Comparison of ENCODE assay signal across 11 cellular contexts in genomic region chr5:172832383-172833315, GRCh38. TPM values are rescaled to one million over a fixed set of nuclear protein-coding genes. Genes with fewer than 3 reads are reported as not detected.
A peak's percentile ranks its signal among the peaks of the same experiment; 100 is the strongest.
DNase-seq lines count a peak whose midpoint lies in the region; ATAC-seq, FAIRE-seq and TF ChIP-seq lines count a peak whose summit lies in the region.
"Had no signal": no experiment of that assay in that cellular context is flagged by ENCODE, and none has a peak within 500 bp of the region (broad histone marks: within the 10 kb centered on the region; RNA-seq: fewer than 3 reads in every experiment).

No MANE protein-coding gene starts in this region.

- no peak for TF ChIP-seq CTCF in MCF 10A (IDR thresholded peaks at IDR 0.05; ENCODE audit: unreplicated experiment)
- TF ChIP-seq CTCF in mammary epithelial cell (conservative IDR thresholded peaks at IDR 0.05 in 1 of 2, IDR thresholded peaks at IDR 0.05 in 1 of 2; ENCODE audit: extremely low read depth in 1 of 2, insufficient read depth in 1 of 2, low read depth in 1 of 2, low read length in 2 of 2), result no peak
- no peak for TF ChIP-seq CTCF in K562 (IDR thresholded peaks at IDR 0.05 in 2 of 3, conservative IDR thresholded peaks at IDR 0.05 in 1 of 3; ENCODE audit: insufficient read depth in 2 of 3, low read depth in 1 of 3, low read length in 3 of 3)
- TF ChIP-seq CTCF in upper lobe of right lung (IDR thresholded peaks at IDR 0.05), result no peak

- peaks cover 51% of the 10 kb centered on the region for H3K4me1 Mint-ChIP-seq in MCF 10A (ENCODE audit: insufficient read depth, unreplicated experiment)
- H3K4me1 Mint-ChIP-seq in naive thymus-derived CD4-positive, alpha-beta T cell, result peaks cover 21 to 38% (median 32%) of the 10 kb centered on the region in 7 donors

- peak; percentile 23 for FAIRE-seq in K562 (lab: Jason Lieb, UNC)

- peaks cover 8% of the 10 kb centered on the region for H3K4me1 ChIP-seq in mammary epithelial cell (ENCODE audit: insufficient read depth, low read length)
- peaks cover 12 to 34% of the 10 kb centered on the region in 2 experiments for H3K4me1 ChIP-seq in K562 (replicated peaks in 1 of 2; ENCODE audit: control insufficient read depth in 2 of 2, insufficient read depth in 2 of 2, low read length in 2 of 2)
- H3K4me1 ChIP-seq in naive thymus-derived CD4-positive, alpha-beta T cell (ENCODE audit: control insufficient read depth in 2 of 2, insufficient read depth in 2 of 2, low read length in 2 of 2), result peaks cover 23 to 29% of the 10 kb centered on the region in 2 donors
- H3K4me1 ChIP-seq in upper lobe of right lung, result peaks cover 25% of the 10 kb centered on the region

- DNase-seq in MCF 10A (ENCODE audit: unreplicated experiment), result peak; percentile 41
- DNase-seq in mammary epithelial cell, result no peak
- DNase-seq in K562 (ENCODE audit: extremely low read depth in 1 of 4, low spot score in 3 of 4), result peak in 1 of 4 experiments; percentile 26
- no peak for DNase-seq in naive thymus-derived CD4-positive, alpha-beta T cell
- no peak for DNase-seq in upper lobe of right lung
- no peak for DNase-seq in cerebellar cortex (ENCODE audit: low spot score)
- DNase-seq: amniotic stem cell, NCI-H187 treated with DMSO at 0.1 percent for 48 hours, SJCRH30 had no signal

- intact Hi-C loops in MCF 10A (cut with micrococcal nuclease) (no loop called here), mammary epithelial cell (cut with micrococcal nuclease) (loop anchor here (5.0 kb wide), 1 partner anchor 75 kb away; no protein-coding TSS in a partner anchor), K562 (cut with micrococcal nuclease) (loop anchor here (1.0 to 2.0 kb wide), 2 partner anchors 26 to 60 kb away; no protein-coding TSS in a partner anchor), upper lobe of right lung (cut with DNase I) (no loop called here)
- intact Hi-C loops in naive thymus-derived CD4-positive, alpha-beta T cell (cut with micrococcal nuclease), result loop anchor here (1.0 to 10.0 kb wide), 2 partner anchors 60 to 222 kb away; partner anchors contain the start of gene CREBRF (in 1 of the 2)

- TF ChIP-seq POLR2A in K562 (conservative IDR thresholded peaks at IDR 0.05), result no peak

- H3K79me2 ChIP-seq in mammary epithelial cell (ENCODE audit: insufficient read depth, low read length) (peaks cover 33% of the 10 kb centered on the region), K562 (ENCODE audit: control insufficient read depth, insufficient read depth, low read length) (peaks cover 17% of the 10 kb centered on the region)

- BruUV-seq in MCF 10A (replicated peaks; lab: Mats Ljungman, UMichigan) (no TSS peak), mammary epithelial cell (replicated peaks; lab: Mats Ljungman, UMichigan) (no TSS peak), K562 (replicated peaks; lab: Mats Ljungman, UMichigan) (no TSS peak)

- H3K27ac ChIP-seq in mammary epithelial cell (ENCODE audit: insufficient read depth, low read depth, low read length), result no peak overlapping the region
- no peak overlapping the region for H3K27ac ChIP-seq in K562 (ENCODE audit: extremely low read depth, low read depth, low read length)
- peak overlapping the region; percentile 87 for H3K27ac ChIP-seq in naive thymus-derived CD4-positive, alpha-beta T cell (ENCODE audit: low read depth, low read length)
- peak overlapping the region; percentile 92 for H3K27ac ChIP-seq in upper lobe of right lung
- H3K27ac ChIP-seq: SJCRH30 had no signal

- H3K27ac Mint-ChIP-seq in MCF 10A (ENCODE audit: low read depth, unreplicated experiment), result peak overlapping the region; percentile 88
- peak overlapping the region; percentile 15 to 97 (median 93) for H3K27ac Mint-ChIP-seq in naive thymus-derived CD4-positive, alpha-beta T cell

- H3K9me3 ChIP-seq in mammary epithelial cell (replicated peaks; ENCODE audit: insufficient read depth, low read length), result no peaks in the 10 kb centered on the region
- no peaks in the 10 kb centered on the region for H3K9me3 ChIP-seq in K562 (replicated peaks; ENCODE audit: control insufficient read depth, insufficient read depth, low read depth, low read length)
- H3K9me3 ChIP-seq in naive thymus-derived CD4-positive, alpha-beta T cell (ENCODE audit: control insufficient read depth in 2 of 3, low read length in 3 of 3), result no peaks in the 10 kb centered on the region
- H3K9me3 ChIP-seq in upper lobe of right lung, result no peaks in the 10 kb centered on the region
- H3K9me3 ChIP-seq: SJCRH30 had no signal

- no peak for TF ChIP-seq RAD21 in K562 (CRISPR knock-in tag; conservative IDR thresholded peaks at IDR 0.05 in 1 of 2, IDR thresholded peaks at IDR 0.05 in 1 of 2)

- no peaks in the 10 kb centered on the region for H4K20me1 ChIP-seq in mammary epithelial cell (ENCODE audit: insufficient read depth, low read length)
- H4K20me1 ChIP-seq in K562 (replicated peaks; ENCODE audit: control insufficient read depth, insufficient read depth, low read length), result no peaks in the 10 kb centered on the region

- H3K4me3 ChIP-seq in mammary epithelial cell (replicated peaks in 1 of 3; ENCODE audit: insufficient read depth in 1 of 3, low read depth in 2 of 3, low read length in 3 of 3), result no peak overlapping the region
- no peak overlapping the region for H3K4me3 ChIP-seq in K562
- no peak overlapping the region for H3K4me3 ChIP-seq in naive thymus-derived CD4-positive, alpha-beta T cell (ENCODE audit: low read length)
- H3K4me3 ChIP-seq in upper lobe of right lung, result no peak overlapping the region

- no peaks in the 10 kb centered on the region for H3K27me3 Mint-ChIP-seq in MCF 10A (ENCODE audit: insufficient read depth, unreplicated experiment)
- H3K27me3 Mint-ChIP-seq in naive thymus-derived CD4-positive, alpha-beta T cell, result no peaks in the 10 kb centered on the region

- WGBS in mammary epithelial cell (ENCODE audit: low coverage, missing lambda C conversion rate), result 74% methylated on average over 9 of the region's 14 CpGs
- 60% methylated on average over 13 of the region's 14 CpGs for WGBS in K562 (ENCODE audit: insufficient coverage, low coverage, missing lambda C conversion rate)

- no peak for TF ChIP-seq EP300 in K562 (IDR thresholded peaks at IDR 0.05; ENCODE audit: low read length)

- CTCF ChIA-PET in MCF 10A (lab: Yijun Ruan, JAX) (interaction anchor here (0.6 to 1.9 kb wide), 4 partner anchors 9 to 61 kb away, joined by 3 to 8 read pairs (median 4); partner anchors contain the start of gene DUSP1), mammary epithelial cell (lab: Charles Lee; ENCODE audit: low non-redundant PET) (no interaction called here), K562 (lab: Yijun Ruan, JAX; ENCODE audit: low intra/inter-chr PET ratio) (interaction anchor here (1.4 kb wide), 1 partner anchor 61 kb away, joined by 6 read pairs; the partner anchor contains the start of gene DUSP1)
- CTCF ChIA-PET in naive thymus-derived CD4-positive, alpha-beta T cell (lab: Charles Lee), result interaction anchor here (1.2 kb wide), 1 partner anchor 60 kb away, joined by 4 read pairs; no protein-coding TSS in a partner anchor

- no peaks in the 10 kb centered on the region for H3K27me3 ChIP-seq in mammary epithelial cell (ENCODE audit: insufficient read depth, low read length)
- H3K27me3 ChIP-seq in K562 (ENCODE audit: control insufficient read depth in 2 of 2, insufficient read depth in 2 of 2, low read length in 2 of 2), result no peaks in the 10 kb centered on the region
- H3K27me3 ChIP-seq in naive thymus-derived CD4-positive, alpha-beta T cell (ENCODE audit: control insufficient read depth in 2 of 2, insufficient read depth in 2 of 2, low read length in 2 of 2), result no peaks in the 10 kb centered on the region
- H3K27me3 ChIP-seq in upper lobe of right lung, result no peaks in the 10 kb centered on the region
- H3K27me3 ChIP-seq: SJCRH30 had no signal

- POLR2A ChIA-PET in MCF 10A (lab: Yijun Ruan, JAX) (interaction anchor here (0.9 to 9.2 kb wide), 10 partner anchors 12 to 99 kb away, joined by 3 to 112 read pairs (median 4); partner anchors contain the start of gene DUSP1), K562 (lab: Yijun Ruan, JAX) (interaction anchor here (0.9 to 1.7 kb wide), 3 partner anchors 16 to 62 kb away, joined by 3 to 10 read pairs (median 3); partner anchors contain the start of gene DUSP1)
- POLR2A ChIA-PET in naive thymus-derived CD4-positive, alpha-beta T cell (lab: Charles Lee), result interaction anchor here (0.9 to 5.3 kb wide), 2 partner anchors 60 to 61 kb away, joined by 5 to 61 read pairs; partner anchors contain the start of gene DUSP1

- H3K4me3 Mint-ChIP-seq in MCF 10A (ENCODE audit: unreplicated experiment), result peak overlapping the region; percentile 87
- H3K4me3 Mint-ChIP-seq in naive thymus-derived CD4-positive, alpha-beta T cell, result peak overlapping the region; percentile 85 to 93 (median 90)

- dilution Hi-C loops in mammary epithelial cell (cut with HindIII; ENCODE audit: low sequenced_read_pairs), result no loop called here

- peaks cover 9% of the 10 kb centered on the region for H3K36me3 Mint-ChIP-seq in MCF 10A (ENCODE audit: insufficient read depth, unreplicated experiment)
- no peaks in the 10 kb centered on the region for H3K36me3 Mint-ChIP-seq in naive thymus-derived CD4-positive, alpha-beta T cell

- H3K9ac ChIP-seq in mammary epithelial cell (ENCODE audit: insufficient read depth, low read length) (no peak overlapping the region), K562 (ENCODE audit: insufficient read depth in 1 of 2, low read depth in 2 of 2, low read length in 2 of 2) (no peak overlapping the region)

- H3K4me2 ChIP-seq in mammary epithelial cell (ENCODE audit: insufficient read depth, low read depth, low read length) (no peak overlapping the region), K562 (ENCODE audit: insufficient read depth, low read length) (no peak overlapping the region)

- in situ Hi-C loops in mammary epithelial cell (cut with MboI; ENCODE audit: low sequenced_read_pairs in 2 of 2), result loop anchor here in 1 of 2 donors (5.0 kb wide), 1 partner anchor 55 kb away; no protein-coding TSS in a partner anchor
- in situ Hi-C loops in K562 (cut with MboI), result no loop called here

- no peak for ATAC-seq in K562
- no peak for ATAC-seq in naive thymus-derived CD4-positive, alpha-beta T cell
- peak; percentile 19 for ATAC-seq in upper lobe of right lung
- no peak for ATAC-seq in GM18909 (IDR thresholded peaks at IDR 0.05; ENCODE audit: poor library complexity, unreplicated experiment)
- no peak for ATAC-seq in HG03139 (IDR thresholded peaks at IDR 0.05; ENCODE audit: unreplicated experiment)

- no peaks in the 10 kb centered on the region for H3K9me3 Mint-ChIP-seq in MCF 10A (ENCODE audit: unreplicated experiment)
- peaks cover 0 to under 1% (median 0%) of the 10 kb centered on the region in 11 donors for H3K9me3 Mint-ChIP-seq in naive thymus-derived CD4-positive, alpha-beta T cell

- H2AFZ ChIP-seq in mammary epithelial cell (ENCODE audit: low read depth, low read length) (no peak overlapping the region), K562 (ENCODE audit: low read depth, low read length) (peak overlapping the region; percentile 95; the same call in 1 of the 2 replicates)

- H3K9me1 ChIP-seq in K562 (ENCODE audit: control insufficient read depth, insufficient read depth, low read length), result no peaks in the 10 kb centered on the region

- no peaks in the 10 kb centered on the region for H3K36me3 ChIP-seq in mammary epithelial cell (ENCODE audit: insufficient read depth, low read length)
- H3K36me3 ChIP-seq in K562 (ENCODE audit: control insufficient read depth, insufficient read depth, low read length), result peaks cover 6% of the 10 kb centered on the region; the same call in 2 of the 3 replicates
- H3K36me3 ChIP-seq in naive thymus-derived CD4-positive, alpha-beta T cell (ENCODE audit: control insufficient read depth in 2 of 3, insufficient read depth in 3 of 3, low read length in 3 of 3), result no peaks in the 10 kb centered on the region
- no peaks in the 10 kb centered on the region for H3K36me3 ChIP-seq in upper lobe of right lung
- H3K36me3 ChIP-seq: SJCRH30 had no signal

RNA-seq across cellular contexts. Expression of gene ERGIC1, which starts 1.4 kb away (rescaled TPM):
- 257 and 292 TPM in 2 replicates for total RNA-seq in MCF 10A (2022)
- 10 to 100 TPM; 58.8 to 98.6 TPM for total RNA-seq in mammary epithelial cell
- 111 TPM for polyA plus RNA-seq in mammary epithelial cell
- 158 TPM for polyA minus RNA-seq in mammary epithelial cell
- total RNA-seq in K562 (2011; cell fraction: chromatin; rRNA removed; ENCODE audit: low replicate concordance), result 94.3 and 160 TPM in 2 replicates
- total RNA-seq in K562 (2011; cell fraction: nucleolus; rRNA removed), result 81.7 and 85.4 TPM in 2 replicates
- total RNA-seq in K562 (2011; cell fraction: nucleoplasm; rRNA removed), result 98.5 and 147 TPM in 2 replicates
- total RNA-seq in K562 (2014; rRNA removed), result 20.9 and 38.1 TPM in 2 replicates
- total RNA-seq in K562 (2014; rRNA removed; fragmentation: Illumina TruSeq; extraction: Trizol), result 33.5 and 38.8 TPM in 2 replicates
- 41.9 and 42.5 TPM in 2 replicates for total RNA-seq in K562 (2015; rRNA removed; fragmentation: Illumina TruSeq; extraction: Trizol)
- total RNA-seq in K562 (2021), result 48.0 and 51.3 TPM in 2 replicates
- polyA plus RNA-seq in K562 (2011; rRNA removed), result 36.4 and 39.2 TPM in 2 replicates
- 59.9 and 75.2 TPM in 2 replicates for polyA plus RNA-seq in K562 (2011; cell fraction: cytosol; rRNA removed)
- 37.4 and 51.3 TPM in 2 replicates for polyA plus RNA-seq in K562 (2011; cell fraction: nucleus; rRNA removed)
- 49.8 and 50.4 TPM in 2 replicates for polyA plus RNA-seq in K562 (2012)
- polyA plus RNA-seq in K562 (2014; fragmentation: Illumina TruSeq; extraction: Trizol), result 58.0 and 68.4 TPM in 2 replicates
- polyA plus RNA-seq in K562 (2014; fragmentation: Nextera tagmentation; extraction: Ambion mirVana), result 10 to 100 TPM in 1 of 2 experiments, 1 to 10 TPM in 1; 5.5 to 11.7 TPM
- 32.9 and 45.5 TPM in 2 replicates for polyA plus RNA-seq in K562 (2014; rRNA removed)
- 42.0 and 52.9 TPM in 2 replicates for polyA minus RNA-seq in K562 (2011; rRNA and poly(A)+ RNA removed)
- polyA minus RNA-seq in K562 (2011; cell fraction: cytosol; rRNA and poly(A)+ RNA removed), result 26.8 and 27.7 TPM in 2 replicates
- polyA minus RNA-seq in K562 (2011; cell fraction: nucleus; rRNA and poly(A)+ RNA removed), result 19.5 and 22.5 TPM in 2 replicates
- total RNA-seq in naive thymus-derived CD4-positive, alpha-beta T cell, result 10 to 100 TPM; 44.4 to 71.3 (median 53.5) TPM
- polyA plus RNA-seq in naive thymus-derived CD4-positive, alpha-beta T cell, result 10 to 100 TPM; 18.3 to 18.9 TPM
- total RNA-seq in upper lobe of right lung, result 186 TPM

Comparison
In these comparisons a context has a peak if more than half of its experiments do, and no peak if none do; other contexts are left out.
1. intact Hi-C loops: an anchor here in mammary epithelial cell (5.0 kb wide), K562 (1.0 to 2.0 kb wide) and naive thymus-derived CD4-positive, alpha-beta T cell (1.0 to 10.0 kb wide); none called in MCF 10A and upper lobe of right lung.
2. H3K27ac ChIP-seq: peak in naive thymus-derived CD4-positive, alpha-beta T cell (single experiment) and upper lobe of right lung (single experiment); none in mammary epithelial cell (single experiment) and K562 (single experiment).